ENCODE assay signal across 9 cellular contexts in the genomic region with DNA sequence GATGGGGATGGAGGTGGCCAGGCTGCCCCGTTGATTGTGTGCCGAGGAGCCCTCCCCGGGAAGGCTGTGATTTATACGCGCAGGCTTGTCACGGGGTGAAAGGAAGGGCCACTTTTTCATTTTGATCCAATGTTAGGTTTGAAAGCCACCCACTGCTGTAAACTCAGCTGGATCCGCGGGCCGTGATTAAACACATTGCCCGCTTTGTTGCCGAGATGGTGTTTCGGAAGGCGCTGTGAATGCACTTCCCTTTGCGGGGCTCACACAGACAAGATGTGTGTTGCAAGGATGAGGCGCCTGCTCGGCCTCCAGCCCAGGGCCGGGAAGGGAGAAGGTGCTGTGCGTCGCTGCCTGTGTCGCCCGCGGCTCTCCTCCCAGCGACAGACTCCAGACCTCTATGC.
DNase-seq lines count a peak whose midpoint lies in the region; ATAC-seq and TF ChIP-seq lines count a peak whose summit lies in the region.
"Had no signal": no experiment of that assay in that cellular context is flagged by ENCODE, and none has a peak within 500 bp of the region (broad histone marks: within the 10 kb centered on the region; RNA-seq: fewer than 3 reads in every experiment).

No MANE protein-coding gene starts in this region.

- H3K9me3 Mint-ChIP-seq in nephron: no peaks in the 10 kb centered on the region
- H3K9me3 Mint-ChIP-seq in activated CD4-positive, alpha-beta T cell treated with anti-CD3 and anti-CD28 coated beads, Interleukin-2, amount 10 ng/mL, durations not matched to agents 24 days and 14 days: peaks cover 3% of the 10 kb centered on the region

- H3K36me3 Mint-ChIP-seq in nephron (ENCODE audit: low read depth): no peaks in the 10 kb centered on the region
- H3K36me3 Mint-ChIP-seq in activated CD4-positive, alpha-beta T cell treated with anti-CD3 and anti-CD28 coated beads, Interleukin-2, amount 10 ng/mL, durations not matched to agents 24 days and 14 days (ENCODE audit: low read depth): no peaks in the 10 kb centered on the region

- intact Hi-C loops in heart left ventricle (cut with DNase I) (loop anchor here in 1 of 10 donors (10.0 kb wide), 1 partner anchor 101 kb away; a partner anchor contains a TSS), prostate gland (cut with DNase I) (no loop called here)
- intact Hi-C loops in activated CD4-positive, alpha-beta T cell treated with anti-CD3 and anti-CD28 coated beads, Interleukin-2, amount 10 ng/mL, durations not matched to agents 24 days and 14 days (cut with micrococcal nuclease): no loop called here

- H3K9me3 ChIP-seq in heart left ventricle (no peaks in the 10 kb centered on the region), prostate gland (no peaks in the 10 kb centered on the region)

- H3K4me3 Mint-ChIP-seq in nephron: peak overlapping the region; percentile 76 to 81 (median 80)
- H3K4me3 Mint-ChIP-seq in activated CD4-positive, alpha-beta T cell treated with anti-CD3 and anti-CD28 coated beads, Interleukin-2, amount 10 ng/mL, durations not matched to agents 24 days and 14 days: no peak overlapping the region

- H3K27me3 ChIP-seq in heart left ventricle (peaks cover 0 to 54% (median 18%) of the 10 kb centered on the region in 9 donors), prostate gland (replicated peaks; ENCODE audit: insufficient read depth) (no peaks in the 10 kb centered on the region)

- no peaks in the 10 kb centered on the region for H3K36me3 ChIP-seq in heart left ventricle
- no peaks in the 10 kb centered on the region for H3K36me3 ChIP-seq in urinary bladder (ENCODE audit: insufficient read depth)
- H3K36me3 ChIP-seq in prostate gland: no peaks in the 10 kb centered on the region

- WGBS in heart left ventricle, 4 donors: 1 to 2% (median 2%) methylated on average over 22 to 23 of the region's 23 CpGs
- 1% methylated on average over 23 of the region's 23 CpGs for WGBS in urinary bladder
- 2% methylated on average over 23 of the region's 23 CpGs for WGBS in prostate gland

- H3K27ac ChIP-seq in heart left ventricle (peak overlapping the region in 1 of 12 donors; percentile 8), urinary bladder (ENCODE audit: low read depth) (no peak overlapping the region), prostate gland (no peak overlapping the region)

- ATAC-seq in heart left ventricle: peak; percentile 34 to 72 (median 48)

- TF ChIP-seq POLR2A in heart left ventricle (IDR thresholded peaks at IDR 0.05) (no peak), prostate gland (IDR thresholded peaks at IDR 0.05) (no peak)

- peaks cover 66% of the 10 kb centered on the region for H3K4me1 Mint-ChIP-seq in nephron
- H3K4me1 Mint-ChIP-seq in activated CD4-positive, alpha-beta T cell treated with anti-CD3 and anti-CD28 coated beads, Interleukin-2, amount 10 ng/mL, durations not matched to agents 24 days and 14 days: no peaks in the 10 kb centered on the region

- peak overlapping the region; percentile 88 to 98 (median 96) for H3K27ac Mint-ChIP-seq in nephron
- H3K27ac Mint-ChIP-seq in activated CD4-positive, alpha-beta T cell treated with anti-CD3 and anti-CD28 coated beads, Interleukin-2, amount 10 ng/mL, durations not matched to agents 24 days and 14 days: no peak overlapping the region

- H3K4me1 ChIP-seq in heart left ventricle: peaks cover 0 to 13% (median 0%) of the 10 kb centered on the region in 12 donors
- H3K4me1 ChIP-seq in urinary bladder (ENCODE audit: insufficient read depth): no peaks in the 10 kb centered on the region
- H3K4me1 ChIP-seq in prostate gland (replicated peaks): no peaks in the 10 kb centered on the region

- H3K27me3 Mint-ChIP-seq in nephron (ENCODE audit: low read depth): peaks cover 26% of the 10 kb centered on the region
- H3K27me3 Mint-ChIP-seq in activated CD4-positive, alpha-beta T cell treated with anti-CD3 and anti-CD28 coated beads, Interleukin-2, amount 10 ng/mL, durations not matched to agents 24 days and 14 days: peaks cover 7% of the 10 kb centered on the region

- no peak for TF ChIP-seq CTCF in heart left ventricle (IDR thresholded peaks at IDR 0.05)
- TF ChIP-seq CTCF in nephron (IDR thresholded peaks at IDR 0.05; ENCODE audit: unreplicated experiment in 3 of 3): no peak
- no peak for TF ChIP-seq CTCF in prostate gland (IDR thresholded peaks at IDR 0.05)

- peak overlapping the region in 10 of 12 donors; percentile 7 to 58 (median 44) for H3K4me3 ChIP-seq in heart left ventricle
- peak overlapping the region; percentile 40 for H3K4me3 ChIP-seq in urinary bladder (ENCODE audit: low read depth, low read length)
- H3K4me3 ChIP-seq in prostate gland: peak overlapping the region in 1 of 2 donors; percentile 13

- DNase-seq in NCI-H748 (lab: John Stamatoyannopoulos, UW; ENCODE audit: unreplicated experiment) (peak; percentile 17), NCI-H748 treated with DMSO at 0.1 percent for 48 hours (lab: John Stamatoyannopoulos, UW) (no peak), heart left ventricle (no peak), prostate gland (ENCODE audit: low spot score) (no peak), CD1c-positive myeloid dendritic cell (ENCODE audit: extremely low spot score) (no peak)
- no peak for DNase-seq in activated CD4-positive, alpha-beta T cell treated with anti-CD3 and anti-CD28 coated beads, Interleukin-2, amount 10 ng/mL, durations not matched to agents 24 days and 14 days
- DNase-seq: stimulated activated CD8-positive, alpha-beta memory T cell treated with anti-CD3 and anti-CD28 coated beads, Interleukin-4, amount 100 ng/mL, for 48 hours had no signal
